34 cellular contexts compared by ENCODE assay signal in genomic region chr13:28177327-28177726, GRCh38.
"Had no signal": no experiment of that assay in that cellular context is flagged by ENCODE, and none has a peak within 500 bp of the region (broad histone marks: within the 10 kb centered on the region; RNA-seq: fewer than 3 reads in every experiment).

No MANE protein-coding gene starts in this region.

- H3K4me1 ChIP-seq: adrenal gland, body of pancreas, colonic mucosa, gastroesophageal sphincter had no signal

- H3K27me3 Mint-ChIP-seq: activated CD4-positive, alpha-beta memory T cell treated with anti-CD3 and anti-CD28 coated beads for 36 hours; activated CD4-positive, alpha-beta T cell treated with anti-CD3 and anti-CD28 coated beads for 36 hours; activated CD4-positive, alpha-beta T cell treated with anti-CD3 and anti-CD28 coated beads, Interleukin-2, amount 10 ng/mL, durations not matched to agents 24 days and 14 days; activated naive CD4-positive, alpha-beta T cell treated with anti-CD3 and anti-CD28 coated beads, Interleukin-2, amount 50 U/mL, for 24 hours; activated naive CD8-positive, alpha-beta T cell treated with anti-CD3 and anti-CD28 coated beads for 36 hours; activated naive CD8-positive, alpha-beta T cell treated with anti-CD3 and anti-CD28 coated beads, Interleukin-2, amount 50 U/mL, for 24 hours; activated T-cell treated with anti-CD3 and anti-CD28 coated beads, Interleukin-2, amount 50 U/mL, for 24 hours; activated T-helper 17 cell treated with anti-CD3 and anti-CD28 coated beads, Interleukin-2, amount 50 U/mL, for 72 hours had no signal

- H3K4me3 Mint-ChIP-seq: activated CD4-positive, alpha-beta memory T cell treated with anti-CD3 and anti-CD28 coated beads for 36 hours; activated CD4-positive, alpha-beta T cell treated with anti-CD3 and anti-CD28 coated beads for 36 hours; activated CD4-positive, alpha-beta T cell treated with anti-CD3 and anti-CD28 coated beads, Interleukin-2, amount 10 ng/mL, durations not matched to agents 24 days and 14 days; activated CD8-positive, alpha-beta T cell treated with anti-CD3 and anti-CD28 coated beads, Interleukin-2, amount 10 ng/mL, durations not matched to agents 7 days and 5 days; activated naive CD4-positive, alpha-beta T cell treated with anti-CD3 and anti-CD28 coated beads, Interleukin-2, amount 50 U/mL, for 24 hours; activated naive CD8-positive, alpha-beta T cell treated with anti-CD3 and anti-CD28 coated beads for 36 hours; activated naive CD8-positive, alpha-beta T cell treated with anti-CD3 and anti-CD28 coated beads, Interleukin-2, amount 50 U/mL, for 24 hours; activated T-cell treated with anti-CD3 and anti-CD28 coated beads, Interleukin-2, amount 50 U/mL, for 24 hours; activated T-cell treated with anti-CD3 and anti-CD28 coated beads, Interleukin-2, amount 50 U/mL, for 72 hours; activated T-helper 17 cell treated with anti-CD3 and anti-CD28 coated beads, Interleukin-2, amount 50 U/mL, for 72 hours; T-helper 1 cell treated with Interleukin-12 subunit alpha and Interleukin-12 subunit beta and Interleukin-4 antibody, amounts not matched to agents 30 μg/mL and 1 μg/mL, for 36 hours; T-helper 2 cell treated with Interferon-gamma antibody and Interleukin-4, amounts not matched to agents 5 μg/mL and 100 μg/mL, for 36 hours had no signal

- H3K4me3 ChIP-seq: adrenal gland, body of pancreas, colonic mucosa, esophagus squamous epithelium, gastroesophageal sphincter had no signal

- H3K27me3 ChIP-seq: adrenal gland, body of pancreas, colonic mucosa, esophagus squamous epithelium, gastroesophageal sphincter had no signal

- H3K36me3 ChIP-seq: adrenal gland, colonic mucosa had no signal

- ATAC-seq: activated CD4-positive, alpha-beta T cell treated with anti-CD3 and anti-CD28 coated beads for 36 hours; activated CD8-positive, alpha-beta T cell treated with anti-CD3 and anti-CD28 coated beads, Interleukin-2, amount 10 ng/mL, durations not matched to agents 7 days and 5 days; activated naive CD8-positive, alpha-beta T cell treated with anti-CD3 and anti-CD28 coated beads, Interleukin-2, amount 50 U/mL, for 24 hours; activated T-cell treated with anti-CD3 and anti-CD28 coated beads, Interleukin-2, amount 50 U/mL, for 72 hours; activated T-helper 17 cell treated with anti-CD3 and anti-CD28 coated beads, Interleukin-2, amount 50 U/mL, for 72 hours; body of pancreas; gastroesophageal sphincter had no signal

- H3K27ac ChIP-seq: adrenal gland, body of pancreas, colonic mucosa, epithelial cell of prostate, esophagus squamous epithelium, gastroesophageal sphincter had no signal

- H3K27ac Mint-ChIP-seq: activated CD4-positive, alpha-beta memory T cell treated with anti-CD3 and anti-CD28 coated beads for 36 hours; activated CD4-positive, alpha-beta T cell treated with anti-CD3 and anti-CD28 coated beads for 36 hours; activated CD4-positive, alpha-beta T cell treated with anti-CD3 and anti-CD28 coated beads, Interleukin-2, amount 10 ng/mL, durations not matched to agents 24 days and 14 days; activated CD8-positive, alpha-beta T cell treated with anti-CD3 and anti-CD28 coated beads, Interleukin-2, amount 10 ng/mL, durations not matched to agents 7 days and 5 days; activated naive CD4-positive, alpha-beta T cell treated with anti-CD3 and anti-CD28 coated beads, Interleukin-2, amount 50 U/mL, for 24 hours; activated naive CD8-positive, alpha-beta T cell treated with anti-CD3 and anti-CD28 coated beads for 36 hours; activated naive CD8-positive, alpha-beta T cell treated with anti-CD3 and anti-CD28 coated beads, Interleukin-2, amount 50 U/mL, for 24 hours; activated T-cell treated with anti-CD3 and anti-CD28 coated beads, Interleukin-2, amount 50 U/mL, for 24 hours; activated T-cell treated with anti-CD3 and anti-CD28 coated beads, Interleukin-2, amount 50 U/mL, for 72 hours; T-helper 1 cell treated with Interleukin-12 subunit alpha and Interleukin-12 subunit beta and Interleukin-4 antibody, amounts not matched to agents 30 μg/mL and 1 μg/mL, for 36 hours; T-helper 2 cell treated with Interferon-gamma antibody and Interleukin-4, amounts not matched to agents 5 μg/mL and 100 μg/mL, for 36 hours had no signal

- FAIRE-seq: endometrium, endothelial cell of umbilical vein had no signal

- DNase-seq: activated CD4-positive, alpha-beta memory T cell treated with anti-CD3 and anti-CD28 coated beads for 36 hours; activated CD4-positive, alpha-beta T cell treated with anti-CD3 and anti-CD28 coated beads for 36 hours; activated CD4-positive, alpha-beta T cell treated with anti-CD3 and anti-CD28 coated beads, Interleukin-2, amount 10 ng/mL, durations not matched to agents 24 days and 14 days; activated CD4-positive, CD25-positive, alpha-beta regulatory T cell; activated CD4-positive, CD25-positive, alpha-beta regulatory T cell treated with anti-CD3 and anti-CD28 coated beads, Interleukin-2, amount 50 U/mL, for 72 hours; activated CD8-positive, alpha-beta memory T cell treated with anti-CD3 and anti-CD28 coated beads, Interleukin-2, amount 50 U/mL, for 48 hours; activated CD8-positive, alpha-beta T cell treated with anti-CD3 and anti-CD28 coated beads, Interleukin-2, amount 10 ng/mL, durations not matched to agents 7 days and 5 days; activated effector memory CD4-positive, alpha-beta T cell treated with Interleukin-2 at 50 U/mL for 16 hours; activated gamma-delta T cell treated with Interleukin-2 at 50 U/mL for 16 hours; activated naive CD4-positive, alpha-beta T cell treated with Interleukin-2 at 50 U/mL for 16 hours; activated naive CD8-positive, alpha-beta T cell treated with anti-CD3 and anti-CD28 coated beads for 36 hours; activated naive CD8-positive, alpha-beta T cell treated with anti-CD3 and anti-CD28 coated beads, Interleukin-2, amount 50 U/mL, for 24 hours; activated T-cell treated with anti-CD3 and anti-CD28 coated beads for 4 hours; activated T-cell treated with anti-CD3 and anti-CD28 coated beads, Interleukin-2, amount 50 U/mL, for 24 hours; activated T-cell treated with anti-CD3 and anti-CD28 coated beads, Interleukin-2, amount 50 U/mL, for 72 hours; adrenal gland; amygdala; aorta; body of pancreas; caudate nucleus; colonic mucosa; effector CD8-positive, alpha-beta T cell; esophagus squamous epithelium; foreskin melanocyte; hippocampal formation; T1000 had no signal

- H3K9me3 ChIP-seq: adrenal gland, body of pancreas, colonic mucosa, esophagus squamous epithelium, gastroesophageal sphincter had no signal
